In genomic region chr11:96342971-96343711, GRCh38 we compare ENCODE assay signal across 8 cellular contexts. TPM values are rescaled to one million over a fixed set of nuclear protein-coding genes. Genes with fewer than 3 reads are reported as not detected.
DNase-seq lines count a peak whose midpoint lies in the region; ATAC-seq and TF ChIP-seq lines count a peak whose summit lies in the region.

Gene MAML2 (minus strand): TSS chr11:96343195. CDS start chr11:96341895, 1,300 bp downstream.

- H3K9me3 ChIP-seq in lower lobe of right lung: no peaks in the 10 kb centered on the region

- DNase-seq in CD1c-positive myeloid dendritic cell (ENCODE audit: extremely low spot score): peak; percentile 94
- peak; percentile 76 for DNase-seq in NCI-H82 treated with DMSO at 0.1 percent for 48 hours (lab: John Stamatoyannopoulos, UW; ENCODE audit: unreplicated experiment)
- peak; percentile 96 for DNase-seq in activated CD8-positive, alpha-beta T cell treated with anti-CD3 and anti-CD28 coated beads for 36 hours
- DNase-seq in ecto neural progenitor cell (ENCODE audit: low spot score): peak; percentile 93
- peak; percentile 94 for DNase-seq in lower lobe of right lung
- DNase-seq in stimulated activated CD4-positive, alpha-beta T cell treated with anti-CD3 and anti-CD28 coated beads, TNF-alpha, amount 100 ng/mL, for 1 hour (ENCODE audit: low read depth in 3 of 3, low spot score in 1 of 3): peak; percentile 71 to 88 (median 80)

- peak; percentile 85 for TF ChIP-seq CTCF in activated CD8-positive, alpha-beta T cell treated with anti-CD3 and anti-CD28 coated beads for 36 hours (IDR thresholded peaks at IDR 0.05)
- peak; percentile 96 for TF ChIP-seq CTCF in lower lobe of right lung (IDR thresholded peaks at IDR 0.05)

- no peaks in the 10 kb centered on the region for H3K27me3 Mint-ChIP-seq in activated CD8-positive, alpha-beta T cell treated with anti-CD3 and anti-CD28 coated beads for 36 hours

- H3K27ac Mint-ChIP-seq in activated CD8-positive, alpha-beta T cell treated with anti-CD3 and anti-CD28 coated beads for 36 hours: peak within 1 kb of the TSS; percentile 94

- CTCF ChIA-PET in activated CD8-positive, alpha-beta T cell treated with anti-CD3 and anti-CD28 coated beads for 36 hours (lab: Charles Lee): interaction anchor here (0.6 to 8.5 kb wide), 91 partner anchors 8 to 554 kb away, joined by 3 to 132 read pairs (median 5); partner anchors contain the start of genes CCDC82, CEP57, FAM76B and JRKL

- no peaks in the 10 kb centered on the region for H3K36me3 ChIP-seq in lower lobe of right lung

- H3K4me3 ChIP-seq in lower lobe of right lung: peak within 1 kb of the TSS; percentile 82

- intact Hi-C loops in activated CD8-positive, alpha-beta T cell treated with anti-CD3 and anti-CD28 coated beads for 36 hours (cut with micrococcal nuclease): loop anchor here (2.0 to 5.0 kb wide), 6 partner anchors 49 to 331 kb away; partner anchors contain the start of gene JRKL
- intact Hi-C loops in lower lobe of right lung (cut with DNase I): loop anchor here (10.0 kb wide), 1 partner anchor 288 kb away; no protein-coding TSS in a partner anchor

- H3K4me1 Mint-ChIP-seq in activated CD8-positive, alpha-beta T cell treated with anti-CD3 and anti-CD28 coated beads for 36 hours (ENCODE audit: low read depth): peaks cover 23% of the 10 kb centered on the region

- peaks cover 17% of the 10 kb centered on the region for H3K36me3 Mint-ChIP-seq in activated CD8-positive, alpha-beta T cell treated with anti-CD3 and anti-CD28 coated beads for 36 hours (ENCODE audit: low read depth)

- no peaks in the 10 kb centered on the region for H3K9me3 Mint-ChIP-seq in activated CD8-positive, alpha-beta T cell treated with anti-CD3 and anti-CD28 coated beads for 36 hours

- H3K4me1 ChIP-seq in lower lobe of right lung: peaks cover 31% of the 10 kb centered on the region

- H3K4me3 Mint-ChIP-seq in activated CD8-positive, alpha-beta T cell treated with anti-CD3 and anti-CD28 coated beads for 36 hours: peak within 1 kb of the TSS; percentile 86

- ATAC-seq in GM19438 (IDR thresholded peaks at IDR 0.05; ENCODE audit: low read depth, unreplicated experiment): peak; percentile 70
- ATAC-seq in HG03571 (IDR thresholded peaks at IDR 0.05; ENCODE audit: unreplicated experiment): peak; percentile 75
- peak; percentile 84 for ATAC-seq in activated CD8-positive, alpha-beta T cell treated with anti-CD3 and anti-CD28 coated beads for 36 hours
- peak; percentile 92 to 96 for ATAC-seq in lower lobe of right lung

- H3K27ac ChIP-seq in lower lobe of right lung: peak within 1 kb of the TSS; percentile 85

- POLR2A ChIA-PET in activated CD8-positive, alpha-beta T cell treated with anti-CD3 and anti-CD28 coated beads for 36 hours (lab: Charles Lee): interaction anchor here (0.6 to 3.3 kb wide), 30 partner anchors 14 to 796 kb away, joined by 3 to 12 read pairs (median 4); partner anchors contain the start of genes CCDC82 and JRKL

- H3K27me3 ChIP-seq in lower lobe of right lung (ENCODE audit: low read depth): no peaks in the 10 kb centered on the region

RNA-seq across cellular contexts. Expression of gene MAML2, which starts in this region (rescaled TPM):
- 10 to 100 TPM; 11.8 to 12.5 TPM for total RNA-seq in activated CD8-positive, alpha-beta T cell treated with anti-CD3 and anti-CD28 coated beads for 36 hours
- total RNA-seq in lower lobe of right lung: 31.5 TPM

Comparison
In these comparisons a context has a peak if more than half of its experiments do, and no peak if none do; other contexts are left out.
1. Peak in every context shown above with its lines: DNase-seq, ATAC-seq, H3K4me3 ChIP-seq and H3K27ac ChIP-seq.